In genomic region chr19:32692727-32693061, GRCh38 we compare ENCODE assay signal across 1 cellular context.
A peak's percentile ranks its signal among the peaks of the same experiment; 100 is the strongest.
TF ChIP-seq lines count a peak whose summit lies in the region.

No MANE protein-coding gene starts in this region.

TF ChIP-seq in K562, 482 proteins besides CTCF, POLR2A, EP300 and RAD21 (continues in another document):
- TF ChIP-seq MYC (IDR thresholded peaks at IDR 0.05; ENCODE audit: low read depth, low read length) (peak; percentile 30; the same call in 1 of the 2 replicates), MYC (CRISPR knock-in tag; IDR thresholded peaks at IDR 0.05; ENCODE audit: borderline replicate concordance, low read depth) (peak; percentile 48; the same call in 1 of the 2 replicates), CUX1 (CRISPR knock-in tag; IDR thresholded peaks at IDR 0.05) (peak; percentile 74), ZNF395 (CRISPR knock-in tag; IDR thresholded peaks at IDR 0.05) (no peak), ARNT (IDR thresholded peaks at IDR 0.05) (no peak), HNRNPUL1 (IDR thresholded peaks at IDR 0.05; ENCODE audit: low read length) (no peak), HCFC1 (IDR thresholded peaks at IDR 0.05; ENCODE audit: low read depth, low read length) (no peak), SREBF1 (IDR thresholded peaks at IDR 0.05; ENCODE audit: borderline replicate concordance, low read depth, low read length) (no peak), TGIF2 (CRISPR knock-in tag; IDR thresholded peaks at IDR 0.05) (0 out of 2 replicates have a peak, but pooled peaks have one; percentile 1), POLR2AphosphoS2 (IDR thresholded peaks at IDR 0.05; ENCODE audit: low read length) (no peak), FOXO4 (CRISPR knock-in tag; IDR thresholded peaks at IDR 0.05) (no peak), SETDB1 (IDR thresholded peaks at IDR 0.05; ENCODE audit: low read length) (no peak), RFX1 (IDR thresholded peaks at IDR 0.05) (no peak), PREB (CRISPR knock-in tag; IDR thresholded peaks at IDR 0.05) (no peak), ARID2 (IDR thresholded peaks at IDR 0.05) (no peak), E2F4 (CRISPR knock-in tag; IDR thresholded peaks at IDR 0.05; ENCODE audit: low read depth) (0 out of 2 replicates have a peak, but pooled peaks have one; percentile 5), MYNN (IDR thresholded peaks at IDR 0.05) (no peak), MYNN (CRISPR knock-in tag; IDR thresholded peaks at IDR 0.05) (no peak), ZNF282 (CRISPR knock-in tag; IDR thresholded peaks at IDR 0.05) (no peak), ZSCAN32 (CRISPR knock-in tag; IDR thresholded peaks at IDR 0.05) (no peak), GTF3C2 (IDR thresholded peaks at IDR 0.05; ENCODE audit: borderline replicate concordance, extremely low read depth, insufficient read length) (no peak), BRCA1 (IDR thresholded peaks at IDR 0.05) (no peak), BRCA1 (CRISPR knock-in tag; IDR thresholded peaks at IDR 0.05) (no peak), ZNF347 (CRISPR knock-in tag; IDR thresholded peaks at IDR 0.05; ENCODE audit: low read depth) (no peak), CC2D1A (IDR thresholded peaks at IDR 0.05) (no peak), SRSF3 (IDR thresholded peaks at IDR 0.05; ENCODE audit: insufficient read depth, low read length) (0 out of 2 replicates have a peak, but pooled peaks have one; percentile 65), ZC3H4 (CRISPR knock-in tag; IDR thresholded peaks at IDR 0.05; ENCODE audit: borderline replicate concordance) (no peak), SAP30 (IDR thresholded peaks at IDR 0.05; ENCODE audit: borderline replicate concordance, insufficient read depth, low read depth, low read length, poor library complexity, severe bottlenecking) (no peak), XRCC3 (IDR thresholded peaks at IDR 0.05) (no peak), PML (IDR thresholded peaks at IDR 0.05; ENCODE audit: low read length) (no peak), TAF9B (IDR thresholded peaks at IDR 0.05; ENCODE audit: partially characterized antibody) (no peak), ETV5 (CRISPR knock-in tag; IDR thresholded peaks at IDR 0.05; ENCODE audit: low read depth) (no peak), LCOR (CRISPR knock-in tag; IDR thresholded peaks at IDR 0.05) (no peak), NRF1 (conservative IDR thresholded peaks at IDR 0.05 in 1 of 2, IDR thresholded peaks at IDR 0.05 in 1 of 2) (no peak), NEUROD1 (IDR thresholded peaks at IDR 0.05; ENCODE audit: borderline replicate concordance, low read depth, low read length, partially characterized antibody) (no peak), MCM3 (IDR thresholded peaks at IDR 0.05) (no peak), TFAP4 (CRISPR knock-in tag; IDR thresholded peaks at IDR 0.05; ENCODE audit: borderline replicate concordance) (no peak), BMI1 (IDR thresholded peaks at IDR 0.05; ENCODE audit: low read length) (no peak), TSHZ1 (CRISPR knock-in tag; IDR thresholded peaks at IDR 0.05) (no peak), BRF2 (IDR thresholded peaks at IDR 0.05; ENCODE audit: borderline replicate concordance, insufficient read depth, insufficient read length) (no peak), RCOR1 (IDR thresholded peaks at IDR 0.05; ENCODE audit: borderline replicate concordance in 1 of 2, low read depth in 2 of 2, low read length in 2 of 2) (no peak)
